In genomic region chr1:171783816-171784530, GRCh38 we compare ENCODE assay signal across 14 cellular contexts. TPM values are rescaled to one million over a fixed set of nuclear protein-coding genes. Genes with fewer than 3 reads are reported as not detected.
DNase-seq lines count a peak whose midpoint lies in the region; ATAC-seq and TF ChIP-seq lines count a peak whose summit lies in the region.
"Had no signal": no experiment of that assay in that cellular context is flagged by ENCODE, and none has a peak within 500 bp of the region (broad histone marks: within the 10 kb centered on the region; RNA-seq: fewer than 3 reads in every experiment).

No MANE protein-coding gene starts in this region.

- no peak for DNase-seq in T-helper 1 cell
- no peak for DNase-seq in HFF-Myc (ENCODE audit: extremely low read depth, low read depth)
- no peak for DNase-seq in activated T-helper 1 cell treated with anti-CD3 and anti-CD28 coated beads, Interleukin-12 subunit alpha, Interleukin-12 subunit beta, Interleukin-2, Interleukin-4 antibody, amounts not matched to agents 30 ng/mL and 10 ng/mL and 1 ng/mL, durations not matched to agents 14 hours and 24 hours and 36 hours (ENCODE audit: low spot score)
- no peak for DNase-seq in naive thymus-derived CD4-positive, alpha-beta T cell
- no peak for DNase-seq in NCI-H774 (lab: John Stamatoyannopoulos, UW)
- DNase-seq: erythroblast, NCI-H187, NCI-H510A treated with DMSO at 0.1 percent for 48 hours had no signal

- H3K27me3 ChIP-seq in naive thymus-derived CD4-positive, alpha-beta T cell (ENCODE audit: control insufficient read depth in 2 of 2, insufficient read depth in 2 of 2, low read length in 2 of 2): no peaks in the 10 kb centered on the region
- H3K27me3 ChIP-seq: upper lobe of left lung had no signal

- no peak overlapping the region for H3K27ac ChIP-seq in naive thymus-derived CD4-positive, alpha-beta T cell (ENCODE audit: low read depth, low read length)
- H3K27ac ChIP-seq: 22Rv1, upper lobe of left lung had no signal

- no peaks in the 10 kb centered on the region for H3K9me3 ChIP-seq in naive thymus-derived CD4-positive, alpha-beta T cell (ENCODE audit: control insufficient read depth in 2 of 3, low read length in 3 of 3)
- H3K9me3 ChIP-seq: upper lobe of left lung had no signal

- H3K4me3 Mint-ChIP-seq in T-helper 1 cell treated with Interleukin-12 subunit alpha and Interleukin-12 subunit beta and Interleukin-4 antibody, amounts not matched to agents 30 μg/mL and 1 μg/mL, for 36 hours: peak overlapping the region; percentile 77
- H3K4me3 Mint-ChIP-seq in activated T-helper 1 cell treated with anti-CD3 and anti-CD28 coated beads, Interleukin-12 subunit alpha, Interleukin-12 subunit beta, Interleukin-2, Interleukin-4 antibody, amounts not matched to agents 30 ng/mL and 10 ng/mL and 1 ng/mL, durations not matched to agents 14 hours and 24 hours and 36 hours: peak overlapping the region; percentile 93
- peak overlapping the region in 9 of 10 donors; percentile 2 to 99 (median 94) for H3K4me3 Mint-ChIP-seq in naive thymus-derived CD4-positive, alpha-beta T cell
- H3K4me3 Mint-ChIP-seq: dendritic cell treated with granulocyte-macrophage colony-stimulating factor and Interleukin-4, amounts not matched to agents 40 ng/mL and 50 ng/mL, for 4 days had no signal

- peaks cover 19 to 54% (median 28%) of the 10 kb centered on the region in 3 experiments for H3K36me3 ChIP-seq in naive thymus-derived CD4-positive, alpha-beta T cell (ENCODE audit: control insufficient read depth in 2 of 3, insufficient read depth in 3 of 3, low read length in 3 of 3)

- H3K4me1 Mint-ChIP-seq in T-helper 1 cell treated with Interleukin-12 subunit alpha and Interleukin-12 subunit beta and Interleukin-4 antibody, amounts not matched to agents 30 μg/mL and 1 μg/mL, for 36 hours (ENCODE audit: low read depth): peaks cover 54% of the 10 kb centered on the region
- peaks cover 72% of the 10 kb centered on the region for H3K4me1 Mint-ChIP-seq in activated T-helper 1 cell treated with anti-CD3 and anti-CD28 coated beads, Interleukin-12 subunit alpha, Interleukin-12 subunit beta, Interleukin-2, Interleukin-4 antibody, amounts not matched to agents 30 ng/mL and 10 ng/mL and 1 ng/mL, durations not matched to agents 14 hours and 24 hours and 36 hours (ENCODE audit: low read depth)
- peaks cover 30 to 80% (median 63%) of the 10 kb centered on the region in 7 donors for H3K4me1 Mint-ChIP-seq in naive thymus-derived CD4-positive, alpha-beta T cell

- peaks cover 54% of the 10 kb centered on the region for H3K36me3 Mint-ChIP-seq in T-helper 1 cell treated with Interleukin-12 subunit alpha and Interleukin-12 subunit beta and Interleukin-4 antibody, amounts not matched to agents 30 μg/mL and 1 μg/mL, for 36 hours (ENCODE audit: low read depth)
- H3K36me3 Mint-ChIP-seq in activated T-helper 1 cell treated with anti-CD3 and anti-CD28 coated beads, Interleukin-12 subunit alpha, Interleukin-12 subunit beta, Interleukin-2, Interleukin-4 antibody, amounts not matched to agents 30 ng/mL and 10 ng/mL and 1 ng/mL, durations not matched to agents 14 hours and 24 hours and 36 hours (ENCODE audit: low read depth): peaks cover 42% of the 10 kb centered on the region
- H3K36me3 Mint-ChIP-seq in naive thymus-derived CD4-positive, alpha-beta T cell: peaks cover 13 to 43% (median 28%) of the 10 kb centered on the region in 5 donors

- POLR2A ChIA-PET in naive thymus-derived CD4-positive, alpha-beta T cell (lab: Charles Lee): interaction anchor here (11.3 kb wide), 1 partner anchor 42 kb away, joined by 154 read pairs; the partner anchor contains the start of gene VAMP4

- H3K9me3 Mint-ChIP-seq in T-helper 1 cell treated with Interleukin-12 subunit alpha and Interleukin-12 subunit beta and Interleukin-4 antibody, amounts not matched to agents 30 μg/mL and 1 μg/mL, for 36 hours: no peaks in the 10 kb centered on the region
- H3K9me3 Mint-ChIP-seq in activated T-helper 1 cell treated with anti-CD3 and anti-CD28 coated beads, Interleukin-12 subunit alpha, Interleukin-12 subunit beta, Interleukin-2, Interleukin-4 antibody, amounts not matched to agents 30 ng/mL and 10 ng/mL and 1 ng/mL, durations not matched to agents 14 hours and 24 hours and 36 hours: no peaks in the 10 kb centered on the region
- H3K9me3 Mint-ChIP-seq in naive thymus-derived CD4-positive, alpha-beta T cell: no peaks in the 10 kb centered on the region
- H3K9me3 Mint-ChIP-seq: dendritic cell treated with granulocyte-macrophage colony-stimulating factor and Interleukin-4, amounts not matched to agents 40 ng/mL and 50 ng/mL, for 4 days had no signal

- intact Hi-C loops in activated T-helper 1 cell treated with anti-CD3 and anti-CD28 coated beads, Interleukin-12 subunit alpha, Interleukin-12 subunit beta, Interleukin-2, Interleukin-4 antibody, amounts not matched to agents 30 ng/mL and 10 ng/mL and 1 ng/mL, durations not matched to agents 14 hours and 24 hours and 36 hours (cut with micrococcal nuclease): loop anchor here (5.0 to 10.0 kb wide), 2 partner anchors 1691 to 1712 kb away; partner anchors contain the start of genes KIFAP3 and PRDX6
- intact Hi-C loops in naive thymus-derived CD4-positive, alpha-beta T cell (cut with micrococcal nuclease): loop anchor here (5.0 to 10.0 kb wide), 5 partner anchors 127 to 1892 kb away; partner anchors contain the start of gene SCYL3 (in 1 of the 2)

- CTCF ChIA-PET in naive thymus-derived CD4-positive, alpha-beta T cell (lab: Charles Lee): interaction anchor here (1.7 kb wide), 1 partner anchor 16 kb away, joined by 4 read pairs; no protein-coding TSS in a partner anchor

- H3K27me3 Mint-ChIP-seq in T-helper 1 cell treated with Interleukin-12 subunit alpha and Interleukin-12 subunit beta and Interleukin-4 antibody, amounts not matched to agents 30 μg/mL and 1 μg/mL, for 36 hours (ENCODE audit: low read depth): no peaks in the 10 kb centered on the region
- H3K27me3 Mint-ChIP-seq in activated T-helper 1 cell treated with anti-CD3 and anti-CD28 coated beads, Interleukin-12 subunit alpha, Interleukin-12 subunit beta, Interleukin-2, Interleukin-4 antibody, amounts not matched to agents 30 ng/mL and 10 ng/mL and 1 ng/mL, durations not matched to agents 14 hours and 24 hours and 36 hours (ENCODE audit: insufficient read depth): no peaks in the 10 kb centered on the region
- H3K27me3 Mint-ChIP-seq in naive thymus-derived CD4-positive, alpha-beta T cell: no peaks in the 10 kb centered on the region
- H3K27me3 Mint-ChIP-seq: dendritic cell treated with granulocyte-macrophage colony-stimulating factor and Interleukin-4, amounts not matched to agents 40 ng/mL and 50 ng/mL, for 4 days had no signal

- no peak for TF ChIP-seq CTCF in HFF-Myc (IDR thresholded peaks at IDR 0.05; ENCODE audit: low read depth, low read length, missing control alignments)

- peaks cover 20 to 41% of the 10 kb centered on the region in 2 donors for H3K4me1 ChIP-seq in naive thymus-derived CD4-positive, alpha-beta T cell (ENCODE audit: control insufficient read depth in 2 of 2, insufficient read depth in 2 of 2, low read length in 2 of 2)

- no peak overlapping the region for H3K27ac Mint-ChIP-seq in T-helper 1 cell treated with Interleukin-12 subunit alpha and Interleukin-12 subunit beta and Interleukin-4 antibody, amounts not matched to agents 30 μg/mL and 1 μg/mL, for 36 hours
- H3K27ac Mint-ChIP-seq in activated T-helper 1 cell treated with anti-CD3 and anti-CD28 coated beads, Interleukin-12 subunit alpha, Interleukin-12 subunit beta, Interleukin-2, Interleukin-4 antibody, amounts not matched to agents 30 ng/mL and 10 ng/mL and 1 ng/mL, durations not matched to agents 14 hours and 24 hours and 36 hours: peak overlapping the region; percentile 30
- peak overlapping the region in 3 of 9 donors; percentile 65 to 93 (median 81) for H3K27ac Mint-ChIP-seq in naive thymus-derived CD4-positive, alpha-beta T cell
- H3K27ac Mint-ChIP-seq: dendritic cell treated with granulocyte-macrophage colony-stimulating factor and Interleukin-4, amounts not matched to agents 40 ng/mL and 50 ng/mL, for 4 days had no signal

- peak overlapping the region; percentile 18; the same call in 1 of the 2 replicates for H3K4me3 ChIP-seq in HFF-Myc (replicated peaks; ENCODE audit: low read depth, low read length)
- no peak overlapping the region for H3K4me3 ChIP-seq in naive thymus-derived CD4-positive, alpha-beta T cell (ENCODE audit: low read length)
- H3K4me3 ChIP-seq: upper lobe of left lung had no signal

- no peak for ATAC-seq in naive thymus-derived CD4-positive, alpha-beta T cell
- ATAC-seq in GM21423 (IDR thresholded peaks at IDR 0.05; ENCODE audit: unreplicated experiment) (no peak), HG03439 (IDR thresholded peaks at IDR 0.05; ENCODE audit: unreplicated experiment) (no peak)

RNA-seq across cellular contexts. Expression of gene METTL13, which starts 2.5 kb away (rescaled TPM):
- 55.6 and 56.5 TPM in 2 replicates for total RNA-seq in activated T-helper 1 cell treated with anti-CD3 and anti-CD28 coated beads, Interleukin-12 subunit alpha, Interleukin-12 subunit beta, Interleukin-2, Interleukin-4 antibody, amounts not matched to agents 30 ng/mL and 10 ng/mL and 1 ng/mL, durations not matched to agents 14 hours and 24 hours and 36 hours
- 10 to 100 TPM; 15.6 to 50.7 (median 34.5) TPM for total RNA-seq in naive thymus-derived CD4-positive, alpha-beta T cell
- 10 to 100 TPM; 35.6 to 55.7 TPM for polyA plus RNA-seq in naive thymus-derived CD4-positive, alpha-beta T cell

RNA-seq across cellular contexts. Expression of gene VAMP4, which starts 42.1 kb away (rescaled TPM):
- total RNA-seq in activated T-helper 1 cell treated with anti-CD3 and anti-CD28 coated beads, Interleukin-12 subunit alpha, Interleukin-12 subunit beta, Interleukin-2, Interleukin-4 antibody, amounts not matched to agents 30 ng/mL and 10 ng/mL and 1 ng/mL, durations not matched to agents 14 hours and 24 hours and 36 hours: 8.8 and 10.4 TPM in 2 replicates
- total RNA-seq in naive thymus-derived CD4-positive, alpha-beta T cell: 10 to 100 TPM; 16.2 to 27.2 (median 19.7) TPM
- polyA plus RNA-seq in naive thymus-derived CD4-positive, alpha-beta T cell: 10 to 100 TPM; 15.5 to 19.4 TPM

RNA-seq across cellular contexts. Expression of gene DNM3, which starts 57.3 kb away (rescaled TPM):
- 0.62 and 0.64 TPM in 2 replicates for total RNA-seq in activated T-helper 1 cell treated with anti-CD3 and anti-CD28 coated beads, Interleukin-12 subunit alpha, Interleukin-12 subunit beta, Interleukin-2, Interleukin-4 antibody, amounts not matched to agents 30 ng/mL and 10 ng/mL and 1 ng/mL, durations not matched to agents 14 hours and 24 hours and 36 hours
- total RNA-seq in naive thymus-derived CD4-positive, alpha-beta T cell: 1 to 10 TPM; 1.9 to 2.5 (median 2.1) TPM
- 1 to 10 TPM; 1.2 to 1.5 TPM for polyA plus RNA-seq in naive thymus-derived CD4-positive, alpha-beta T cell
